ENCODE assay signal across 1 cellular context in the genomic region with DNA sequence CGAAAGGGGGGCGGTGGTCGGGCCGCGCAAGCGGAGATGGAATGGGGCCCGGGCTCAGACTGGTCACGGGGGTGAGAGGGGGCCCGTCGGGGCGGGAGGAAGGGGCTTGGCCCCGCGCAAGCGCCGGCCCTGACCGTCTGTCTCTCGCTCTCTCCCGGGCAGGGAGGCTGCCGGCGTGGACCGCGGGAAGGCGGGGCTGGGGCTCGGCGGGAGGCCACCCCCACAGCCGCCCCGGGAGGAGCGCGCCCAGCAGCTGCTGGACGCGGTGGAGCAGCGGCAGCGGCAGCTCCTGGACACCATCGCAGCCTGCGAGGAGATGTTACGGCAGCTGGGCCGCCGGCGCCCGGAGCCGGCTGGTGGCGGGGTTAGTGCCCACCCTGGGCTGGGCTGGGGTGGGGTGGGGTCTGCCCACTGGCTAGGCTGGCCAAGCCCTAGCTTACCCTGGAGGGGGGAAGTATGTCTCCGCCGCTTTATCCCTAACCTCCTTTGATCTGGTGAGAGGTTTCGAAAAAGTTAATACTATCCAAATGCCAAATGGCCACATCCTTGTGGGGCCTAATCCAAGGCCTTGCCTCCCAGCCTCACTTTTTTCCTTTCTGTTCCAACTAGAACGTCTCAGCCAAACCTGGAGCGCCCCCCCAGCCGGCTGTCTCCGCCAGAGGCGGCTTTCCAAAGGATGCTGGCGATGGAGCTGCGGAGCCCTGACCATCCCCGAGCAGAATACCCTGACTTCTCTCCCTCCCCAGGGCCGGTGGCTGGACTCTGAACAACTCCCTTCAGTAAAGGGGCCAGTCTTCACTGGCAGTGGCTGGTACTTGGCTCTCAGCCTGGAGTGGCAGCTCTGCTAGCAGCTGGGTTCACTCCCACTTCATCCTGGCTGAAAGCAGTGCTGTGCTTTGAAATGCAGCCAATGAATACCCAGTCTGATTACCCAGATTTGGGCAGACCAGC.
TF ChIP-seq lines count a peak whose summit lies in the region.

No MANE protein-coding gene starts in this region.

TF ChIP-seq in K562, 482 proteins besides CTCF, POLR2A, EP300 and RAD21 (continued from another document and continues in another):
- TF ChIP-seq ETV1 (tag; conservative IDR thresholded peaks at IDR 0.05; ENCODE audit: low read depth) (no peak), MYNN (IDR thresholded peaks at IDR 0.05) (no peak), MYNN (CRISPR knock-in tag; IDR thresholded peaks at IDR 0.05) (no peak), ZBTB17 (CRISPR knock-in tag; IDR thresholded peaks at IDR 0.05) (no peak), SUPT5H (IDR thresholded peaks at IDR 0.05) (0 out of 2 replicates have a peak, but pooled peaks have one; percentile 9), SAP30 (IDR thresholded peaks at IDR 0.05; ENCODE audit: borderline replicate concordance, insufficient read depth, low read depth, low read length, poor library complexity, severe bottlenecking) (peak; percentile 12), BCOR (IDR thresholded peaks at IDR 0.05) (no peak), NCOR1 (IDR thresholded peaks at IDR 0.05) (no peak), EZH2 (IDR thresholded peaks at IDR 0.05; ENCODE audit: borderline replicate concordance, low read depth, low read length) (no peak), TGIF2 (CRISPR knock-in tag; IDR thresholded peaks at IDR 0.05) (no peak), BRD9 (IDR thresholded peaks at IDR 0.05; ENCODE audit: low read depth, partially characterized antibody) (no peak), MBD2 (IDR thresholded peaks at IDR 0.05; ENCODE audit: borderline replicate concordance, low read depth) (no peak), ZNF57 (CRISPR knock-in tag; IDR thresholded peaks at IDR 0.05) (no peak), MAFK (IDR thresholded peaks at IDR 0.05; ENCODE audit: low read length) (no peak), RBM14 (IDR thresholded peaks at IDR 0.05; ENCODE audit: borderline replicate concordance, insufficient read depth, low read depth, low read length) (no peak), HNRNPLL (IDR thresholded peaks at IDR 0.05; ENCODE audit: low read depth, low read length, poor library complexity, severe bottlenecking) (peak; percentile 12), PML (IDR thresholded peaks at IDR 0.05; ENCODE audit: low read length) (no peak), NFE2 (IDR thresholded peaks at IDR 0.05; ENCODE audit: low read depth) (no peak), ZNF12 (CRISPR knock-in tag; IDR thresholded peaks at IDR 0.05) (no peak), ZBTB8A (IDR thresholded peaks at IDR 0.05; ENCODE audit: partially characterized antibody) (no peak), YBX1 (IDR thresholded peaks at IDR 0.05) (no peak), FOXA1 (IDR thresholded peaks at IDR 0.05; ENCODE audit: borderline replicate concordance) (no peak), TOE1 (IDR thresholded peaks at IDR 0.05; ENCODE audit: borderline replicate concordance) (no peak), TOE1 (CRISPR knock-in tag; IDR thresholded peaks at IDR 0.05; ENCODE audit: borderline replicate concordance, low read depth) (no peak), RB1 (IDR thresholded peaks at IDR 0.05; ENCODE audit: low read depth) (peak; percentile 74; the same call in 1 of the 2 replicates), JUND (IDR thresholded peaks at IDR 0.05; ENCODE audit: borderline replicate concordance, low read depth, low read length) (no peak), JUND (tag; IDR thresholded peaks at IDR 0.05; ENCODE audit: borderline replicate concordance, low read depth, low read length) (peak; percentile 12; the same call in 1 of the 3 replicates), SETDB1 (IDR thresholded peaks at IDR 0.05; ENCODE audit: low read length) (no peak), SAFB2 (IDR thresholded peaks at IDR 0.05; ENCODE audit: borderline replicate concordance, low read depth, low read length, severe bottlenecking) (no peak), KDM2B (CRISPR knock-in tag; IDR thresholded peaks at IDR 0.05) (no peak), CREBBP (IDR thresholded peaks at IDR 0.05; ENCODE audit: low read depth, low read length) (no peak)
- TF ChIP-seq, protein P1, sequence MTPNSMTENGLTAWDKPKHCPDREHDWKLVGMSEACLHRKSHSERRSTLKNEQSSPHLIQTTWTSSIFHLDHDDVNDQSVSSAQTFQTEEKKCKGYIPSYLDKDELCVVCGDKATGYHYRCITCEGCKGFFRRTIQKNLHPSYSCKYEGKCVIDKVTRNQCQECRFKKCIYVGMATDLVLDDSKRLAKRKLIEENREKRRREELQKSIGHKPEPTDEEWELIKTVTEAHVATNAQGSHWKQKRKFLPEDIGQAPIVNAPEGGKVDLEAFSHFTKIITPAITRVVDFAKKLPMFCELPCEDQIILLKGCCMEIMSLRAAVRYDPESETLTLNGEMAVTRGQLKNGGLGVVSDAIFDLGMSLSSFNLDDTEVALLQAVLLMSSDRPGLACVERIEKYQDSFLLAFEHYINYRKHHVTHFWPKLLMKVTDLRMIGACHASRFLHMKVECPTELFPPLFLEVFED (CRISPR knock-in tag; conservative IDR thresholded peaks at IDR 0.05) = no peak
- TF ChIP-seq, protein P2, sequence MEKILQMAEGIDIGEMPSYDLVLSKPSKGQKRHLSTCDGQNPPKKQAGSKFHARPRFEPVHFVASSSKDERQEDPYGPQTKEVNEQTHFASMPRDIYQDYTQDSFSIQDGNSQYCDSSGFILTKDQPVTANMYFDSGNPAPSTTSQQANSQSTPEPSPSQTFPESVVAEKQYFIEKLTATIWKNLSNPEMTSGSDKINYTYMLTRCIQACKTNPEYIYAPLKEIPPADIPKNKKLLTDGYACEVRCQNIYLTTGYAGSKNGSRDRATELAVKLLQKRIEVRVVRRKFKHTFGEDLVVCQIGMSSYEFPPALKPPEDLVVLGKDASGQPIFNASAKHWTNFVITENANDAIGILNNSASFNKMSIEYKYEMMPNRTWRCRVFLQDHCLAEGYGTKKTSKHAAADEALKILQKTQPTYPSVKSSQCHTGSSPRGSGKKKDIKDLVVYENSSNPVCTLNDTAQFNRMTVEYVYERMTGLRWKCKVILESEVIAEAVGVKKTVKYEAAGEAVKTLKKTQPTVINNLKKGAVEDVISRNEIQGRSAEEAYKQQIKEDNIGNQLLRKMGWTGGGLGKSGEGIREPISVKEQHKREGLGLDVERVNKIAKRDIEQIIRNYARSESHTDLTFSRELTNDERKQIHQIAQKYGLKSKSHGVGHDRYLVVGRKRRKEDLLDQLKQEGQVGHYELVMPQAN (IDR thresholded peaks at IDR 0.05; ENCODE audit: borderline replicate concordance) = peak; percentile 29; the same call in 1 of the 2 replicates
- TF ChIP-seq, protein P3, sequence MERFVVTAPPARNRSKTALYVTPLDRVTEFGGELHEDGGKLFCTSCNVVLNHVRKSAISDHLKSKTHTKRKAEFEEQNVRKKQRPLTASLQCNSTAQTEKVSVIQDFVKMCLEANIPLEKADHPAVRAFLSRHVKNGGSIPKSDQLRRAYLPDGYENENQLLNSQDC (CRISPR knock-in tag; IDR thresholded peaks at IDR 0.05) = no peak
- TF ChIP-seq, protein P4, sequence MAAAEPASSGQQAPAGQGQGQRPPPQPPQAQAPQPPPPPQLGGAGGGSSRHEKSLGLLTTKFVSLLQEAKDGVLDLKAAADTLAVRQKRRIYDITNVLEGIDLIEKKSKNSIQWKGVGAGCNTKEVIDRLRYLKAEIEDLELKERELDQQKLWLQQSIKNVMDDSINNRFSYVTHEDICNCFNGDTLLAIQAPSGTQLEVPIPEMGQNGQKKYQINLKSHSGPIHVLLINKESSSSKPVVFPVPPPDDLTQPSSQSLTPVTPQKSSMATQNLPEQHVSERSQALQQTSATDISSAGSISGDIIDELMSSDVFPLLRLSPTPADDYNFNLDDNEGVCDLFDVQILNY (CRISPR knock-in tag; IDR thresholded peaks at IDR 0.05) = no peak
- TF ChIP-seq, protein P5, sequence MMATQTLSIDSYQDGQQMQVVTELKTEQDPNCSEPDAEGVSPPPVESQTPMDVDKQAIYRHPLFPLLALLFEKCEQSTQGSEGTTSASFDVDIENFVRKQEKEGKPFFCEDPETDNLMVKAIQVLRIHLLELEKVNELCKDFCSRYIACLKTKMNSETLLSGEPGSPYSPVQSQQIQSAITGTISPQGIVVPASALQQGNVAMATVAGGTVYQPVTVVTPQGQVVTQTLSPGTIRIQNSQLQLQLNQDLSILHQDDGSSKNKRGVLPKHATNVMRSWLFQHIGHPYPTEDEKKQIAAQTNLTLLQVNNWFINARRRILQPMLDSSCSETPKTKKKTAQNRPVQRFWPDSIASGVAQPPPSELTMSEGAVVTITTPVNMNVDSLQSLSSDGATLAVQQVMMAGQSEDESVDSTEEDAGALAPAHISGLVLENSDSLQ (IDR thresholded peaks at IDR 0.05) = no peak
- TF ChIP-seq, protein P6, sequence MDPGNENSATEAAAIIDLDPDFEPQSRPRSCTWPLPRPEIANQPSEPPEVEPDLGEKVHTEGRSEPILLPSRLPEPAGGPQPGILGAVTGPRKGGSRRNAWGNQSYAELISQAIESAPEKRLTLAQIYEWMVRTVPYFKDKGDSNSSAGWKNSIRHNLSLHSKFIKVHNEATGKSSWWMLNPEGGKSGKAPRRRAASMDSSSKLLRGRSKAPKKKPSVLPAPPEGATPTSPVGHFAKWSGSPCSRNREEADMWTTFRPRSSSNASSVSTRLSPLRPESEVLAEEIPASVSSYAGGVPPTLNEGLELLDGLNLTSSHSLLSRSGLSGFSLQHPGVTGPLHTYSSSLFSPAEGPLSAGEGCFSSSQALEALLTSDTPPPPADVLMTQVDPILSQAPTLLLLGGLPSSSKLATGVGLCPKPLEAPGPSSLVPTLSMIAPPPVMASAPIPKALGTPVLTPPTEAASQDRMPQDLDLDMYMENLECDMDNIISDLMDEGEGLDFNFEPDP (CRISPR knock-in tag; IDR thresholded peaks at IDR 0.05) = no peak
- TF ChIP-seq, protein P7, sequence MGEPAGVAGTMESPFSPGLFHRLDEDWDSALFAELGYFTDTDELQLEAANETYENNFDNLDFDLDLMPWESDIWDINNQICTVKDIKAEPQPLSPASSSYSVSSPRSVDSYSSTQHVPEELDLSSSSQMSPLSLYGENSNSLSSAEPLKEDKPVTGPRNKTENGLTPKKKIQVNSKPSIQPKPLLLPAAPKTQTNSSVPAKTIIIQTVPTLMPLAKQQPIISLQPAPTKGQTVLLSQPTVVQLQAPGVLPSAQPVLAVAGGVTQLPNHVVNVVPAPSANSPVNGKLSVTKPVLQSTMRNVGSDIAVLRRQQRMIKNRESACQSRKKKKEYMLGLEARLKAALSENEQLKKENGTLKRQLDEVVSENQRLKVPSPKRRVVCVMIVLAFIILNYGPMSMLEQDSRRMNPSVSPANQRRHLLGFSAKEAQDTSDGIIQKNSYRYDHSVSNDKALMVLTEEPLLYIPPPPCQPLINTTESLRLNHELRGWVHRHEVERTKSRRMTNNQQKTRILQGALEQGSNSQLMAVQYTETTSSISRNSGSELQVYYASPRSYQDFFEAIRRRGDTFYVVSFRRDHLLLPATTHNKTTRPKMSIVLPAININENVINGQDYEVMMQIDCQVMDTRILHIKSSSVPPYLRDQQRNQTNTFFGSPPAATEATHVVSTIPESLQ (CRISPR knock-in tag; IDR thresholded peaks at IDR 0.05) = no peak
- TF ChIP-seq, protein P8, sequence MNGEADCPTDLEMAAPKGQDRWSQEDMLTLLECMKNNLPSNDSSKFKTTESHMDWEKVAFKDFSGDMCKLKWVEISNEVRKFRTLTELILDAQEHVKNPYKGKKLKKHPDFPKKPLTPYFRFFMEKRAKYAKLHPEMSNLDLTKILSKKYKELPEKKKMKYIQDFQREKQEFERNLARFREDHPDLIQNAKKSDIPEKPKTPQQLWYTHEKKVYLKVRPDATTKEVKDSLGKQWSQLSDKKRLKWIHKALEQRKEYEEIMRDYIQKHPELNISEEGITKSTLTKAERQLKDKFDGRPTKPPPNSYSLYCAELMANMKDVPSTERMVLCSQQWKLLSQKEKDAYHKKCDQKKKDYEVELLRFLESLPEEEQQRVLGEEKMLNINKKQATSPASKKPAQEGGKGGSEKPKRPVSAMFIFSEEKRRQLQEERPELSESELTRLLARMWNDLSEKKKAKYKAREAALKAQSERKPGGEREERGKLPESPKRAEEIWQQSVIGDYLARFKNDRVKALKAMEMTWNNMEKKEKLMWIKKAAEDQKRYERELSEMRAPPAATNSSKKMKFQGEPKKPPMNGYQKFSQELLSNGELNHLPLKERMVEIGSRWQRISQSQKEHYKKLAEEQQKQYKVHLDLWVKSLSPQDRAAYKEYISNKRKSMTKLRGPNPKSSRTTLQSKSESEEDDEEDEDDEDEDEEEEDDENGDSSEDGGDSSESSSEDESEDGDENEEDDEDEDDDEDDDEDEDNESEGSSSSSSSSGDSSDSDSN (IDR thresholded peaks at IDR 0.05; ENCODE audit: borderline replicate concordance in 1 of 2, low read depth in 2 of 2, low read length in 2 of 2) = peak in 1 of 2 experiments; percentile 90; a peak in 2 of 4 replicates
- TF ChIP-seq, protein P9, sequence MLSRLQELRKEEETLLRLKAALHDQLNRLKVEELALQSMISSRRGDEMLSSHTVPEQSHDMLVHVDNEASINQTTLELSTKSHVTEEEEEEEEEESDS (CRISPR knock-in tag; IDR thresholded peaks at IDR 0.05) = no peak
- TF ChIP-seq, protein P10, sequence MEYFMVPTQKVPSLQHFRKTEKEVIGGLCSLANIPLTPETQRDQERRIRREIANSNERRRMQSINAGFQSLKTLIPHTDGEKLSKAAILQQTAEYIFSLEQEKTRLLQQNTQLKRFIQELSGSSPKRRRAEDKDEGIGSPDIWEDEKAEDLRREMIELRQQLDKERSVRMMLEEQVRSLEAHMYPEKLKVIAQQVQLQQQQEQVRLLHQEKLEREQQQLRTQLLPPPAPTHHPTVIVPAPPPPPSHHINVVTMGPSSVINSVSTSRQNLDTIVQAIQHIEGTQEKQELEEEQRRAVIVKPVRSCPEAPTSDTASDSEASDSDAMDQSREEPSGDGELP (CRISPR knock-in tag; IDR thresholded peaks at IDR 0.05; ENCODE audit: borderline replicate concordance) = peak; percentile 57; the same call in 1 of the 2 replicates
- TF ChIP-seq, protein P11, sequence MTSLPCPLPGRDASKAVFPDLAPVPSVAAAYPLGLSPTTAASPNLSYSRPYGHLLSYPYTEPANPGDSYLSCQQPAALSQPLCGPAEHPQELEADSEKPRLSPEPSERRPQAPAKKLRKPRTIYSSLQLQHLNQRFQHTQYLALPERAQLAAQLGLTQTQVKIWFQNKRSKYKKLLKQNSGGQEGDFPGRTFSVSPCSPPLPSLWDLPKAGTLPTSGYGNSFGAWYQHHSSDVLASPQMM (CRISPR knock-in tag; IDR thresholded peaks at IDR 0.05) = no peak
- TF ChIP-seq, protein P12, sequence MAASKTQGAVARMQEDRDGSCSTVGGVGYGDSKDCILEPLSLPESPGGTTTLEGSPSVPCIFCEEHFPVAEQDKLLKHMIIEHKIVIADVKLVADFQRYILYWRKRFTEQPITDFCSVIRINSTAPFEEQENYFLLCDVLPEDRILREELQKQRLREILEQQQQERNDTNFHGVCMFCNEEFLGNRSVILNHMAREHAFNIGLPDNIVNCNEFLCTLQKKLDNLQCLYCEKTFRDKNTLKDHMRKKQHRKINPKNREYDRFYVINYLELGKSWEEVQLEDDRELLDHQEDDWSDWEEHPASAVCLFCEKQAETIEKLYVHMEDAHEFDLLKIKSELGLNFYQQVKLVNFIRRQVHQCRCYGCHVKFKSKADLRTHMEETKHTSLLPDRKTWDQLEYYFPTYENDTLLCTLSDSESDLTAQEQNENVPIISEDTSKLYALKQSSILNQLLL (CRISPR knock-in tag; IDR thresholded peaks at IDR 0.05; ENCODE audit: borderline replicate concordance) = no peak
